Comparison of ENCODE assay signal across 6 cellular contexts in genomic region chr3:32052230-32052629, GRCh38. TPM values are rescaled to one million over a fixed set of nuclear protein-coding genes. Genes with fewer than 3 reads are reported as not detected.
DNase-seq lines count a peak whose midpoint lies in the region; ATAC-seq, FAIRE-seq and TF ChIP-seq lines count a peak whose summit lies in the region.
"Not testable (repeated sequence)": the region's sequence is repeated elsewhere in the genome, so short reads cannot be mapped to it uniquely, and the experiment has no call there.

No MANE protein-coding gene starts in this region.

- H3K14ac ChIP-seq in trophoblast cell (ENCODE audit: low read length): not testable (repeated sequence)

- not testable (repeated sequence) for H3F3A ChIP-seq in PC-3 (ENCODE audit: low read length, unreplicated experiment)

- peak overlapping the region; percentile 12 for H3K4me3 Mint-ChIP-seq in type B pancreatic cell

- ATAC-seq in PC-3 (peak; percentile 31), esophagus mucosa (peak; percentile 56)

- not testable (repeated sequence) for H3K79me2 ChIP-seq in PC-3 (ENCODE audit: low read length); trophoblast cell (ENCODE audit: control insufficient read depth, insufficient read depth, low read length, poor library complexity)

- H3K23ac ChIP-seq in trophoblast cell (ENCODE audit: low read length): not testable (repeated sequence)

- not testable (repeated sequence) for H3K9me3 ChIP-seq in PC-3 (ENCODE audit: low read length); trophoblast cell (ENCODE audit: insufficient read depth, low read depth, low read length)

- BruUV-seq in PC-3 (replicated peaks; lab: Mats Ljungman, UMichigan): not testable (repeated sequence)

- not testable (repeated sequence) for H3K79me1 ChIP-seq in trophoblast cell (ENCODE audit: low read length)

- not testable (repeated sequence) for H2BK120ac ChIP-seq in trophoblast cell (ENCODE audit: insufficient read depth, low read length, poor library complexity)

- not testable (repeated sequence) for H2BK12ac ChIP-seq in trophoblast cell (ENCODE audit: low read length)

- peak overlapping the region; percentile 78 for H3K27ac ChIP-seq in PC-3 (ENCODE audit: low read length)
- H3K27ac ChIP-seq in trophoblast cell (ENCODE audit: low read depth, low read length): not testable (repeated sequence)

- POLR2A ChIA-PET in PC-3 (lab: Charles Lee; ENCODE audit: unreplicated experiment): not testable (repeated sequence)

- not testable (repeated sequence) for H3K4me2 ChIP-seq in PC-3 (ENCODE audit: low read length); trophoblast cell (ENCODE audit: low read length)

- H3K36me3 Mint-ChIP-seq in type B pancreatic cell: not testable (repeated sequence)

- not testable (repeated sequence) for H3K4me1 Mint-ChIP-seq in type B pancreatic cell (ENCODE audit: unreplicated experiment)

- H3K18ac ChIP-seq in trophoblast cell (ENCODE audit: low read length): not testable (repeated sequence)

- H3K27me3 ChIP-seq in PC-3 (ENCODE audit: low read length); bronchial epithelial cell (ENCODE audit: control insufficient read depth, insufficient read depth, low read length); trophoblast cell (ENCODE audit: insufficient read depth, low read length): not testable (repeated sequence)

- not testable (repeated sequence) for H3K4me3 ChIP-seq in PC-3 (ENCODE audit: low read length); bronchial epithelial cell (ENCODE audit: low read depth, low read length); trophoblast cell (ENCODE audit: low read depth, low read length)

- CTCF ChIA-PET in PC-3 (lab: Charles Lee): not testable (repeated sequence)

- H3K27me3 Mint-ChIP-seq in type B pancreatic cell: not testable (repeated sequence)

- whole genome bisulfite sequencing in trophoblast cell (ENCODE audit: extremely low coverage, insufficient coverage, insufficient read length): no CpG with 5 or more reads among the region's 2 CpGs

- peaks cover 15% of the 10 kb centered on the region for H3K4me1 ChIP-seq in PC-3 (ENCODE audit: insufficient read depth, low read length)
- not testable (repeated sequence) for H3K4me1 ChIP-seq in trophoblast cell (ENCODE audit: control insufficient read depth in 1 of 2, insufficient read depth in 2 of 2, low read length in 2 of 2)

- not testable (repeated sequence) for H3K4ac ChIP-seq in trophoblast cell (ENCODE audit: low read depth, low read length)

- intact Hi-C loops in PC-3 (cut with micrococcal nuclease): not testable (repeated sequence)

- not testable (repeated sequence) for H3K9ac ChIP-seq in PC-3 (ENCODE audit: low read length); trophoblast cell (ENCODE audit: low read length)

- not testable (repeated sequence) for H2AFZ ChIP-seq in PC-3 (ENCODE audit: low read length); trophoblast cell (ENCODE audit: insufficient read depth, low read length, poor library complexity)

- H3K27ac Mint-ChIP-seq in type B pancreatic cell: peak overlapping the region; percentile 62

- not testable (repeated sequence) for H4K12ac ChIP-seq in trophoblast cell (ENCODE audit: low read depth, low read length)

- not testable (repeated sequence) for H4K20me1 ChIP-seq in PC-3 (ENCODE audit: low read length)

- H3K9me2 ChIP-seq in PC-3 (replicated peaks; ENCODE audit: low read length): not testable (repeated sequence)

- H3K9me3 Mint-ChIP-seq in type B pancreatic cell: not testable (repeated sequence)

- H2AK5ac ChIP-seq in trophoblast cell (ENCODE audit: low read length): not testable (repeated sequence)

- H3K36me3 ChIP-seq in PC-3 (ENCODE audit: low read depth, low read length); bronchial epithelial cell (ENCODE audit: control insufficient read depth, insufficient read depth, low read length); trophoblast cell (ENCODE audit: control insufficient read depth in 1 of 2, insufficient read depth in 2 of 2, low read length in 2 of 2): not testable (repeated sequence)

- not testable (repeated sequence) for FAIRE-seq in bronchial epithelial cell (lab: Jason Lieb, UNC)

- not testable (repeated sequence) for TF ChIP-seq CTCF in PC-3 (conservative IDR thresholded peaks at IDR 0.05; ENCODE audit: low read depth, low read length); bronchial epithelial cell (IDR thresholded peaks at IDR 0.05; ENCODE audit: insufficient read depth, low read length, severe bottlenecking); type B pancreatic cell (conservative IDR thresholded peaks at IDR 0.05)

- not testable (repeated sequence) for H4K8ac ChIP-seq in trophoblast cell (ENCODE audit: low read depth, low read length)

- DNase-seq in DMS53 (lab: John Stamatoyannopoulos, UW) (peak; percentile 5), PC-3 (peak; percentile 85), bronchial epithelial cell (ENCODE audit: low read depth) (peak; percentile 38), trophoblast cell (peak; percentile 31 to 75)
- DNase-seq in type B pancreatic cell (ENCODE audit: extremely low spot score, unreplicated experiment): not testable (repeated sequence)

- not testable (repeated sequence) for H2BK5ac ChIP-seq in trophoblast cell (ENCODE audit: low read depth, low read length, poor library complexity)

- not testable (repeated sequence) for H4K91ac ChIP-seq in trophoblast cell (ENCODE audit: low read depth, low read length)

RNA-seq across cellular contexts. Expression of gene GPD1L, which starts 54.2 kb away (rescaled TPM):
- total RNA-seq in PC-3 (2014; rRNA removed) (33.7 and 42.8 TPM in 2 replicates), bronchial epithelial cell (21.3 and 28.9 TPM in 2 replicates), esophagus mucosa (39.9 TPM), type B pancreatic cell (ENCODE audit: low replicate concordance) (17.5 and 17.8 TPM in 2 replicates)
- polyA plus RNA-seq in trophoblast cell (2013): 1.6 and 1.7 TPM in 2 replicates
